1 cellular context compared by ENCODE assay signal in the genomic region with DNA sequence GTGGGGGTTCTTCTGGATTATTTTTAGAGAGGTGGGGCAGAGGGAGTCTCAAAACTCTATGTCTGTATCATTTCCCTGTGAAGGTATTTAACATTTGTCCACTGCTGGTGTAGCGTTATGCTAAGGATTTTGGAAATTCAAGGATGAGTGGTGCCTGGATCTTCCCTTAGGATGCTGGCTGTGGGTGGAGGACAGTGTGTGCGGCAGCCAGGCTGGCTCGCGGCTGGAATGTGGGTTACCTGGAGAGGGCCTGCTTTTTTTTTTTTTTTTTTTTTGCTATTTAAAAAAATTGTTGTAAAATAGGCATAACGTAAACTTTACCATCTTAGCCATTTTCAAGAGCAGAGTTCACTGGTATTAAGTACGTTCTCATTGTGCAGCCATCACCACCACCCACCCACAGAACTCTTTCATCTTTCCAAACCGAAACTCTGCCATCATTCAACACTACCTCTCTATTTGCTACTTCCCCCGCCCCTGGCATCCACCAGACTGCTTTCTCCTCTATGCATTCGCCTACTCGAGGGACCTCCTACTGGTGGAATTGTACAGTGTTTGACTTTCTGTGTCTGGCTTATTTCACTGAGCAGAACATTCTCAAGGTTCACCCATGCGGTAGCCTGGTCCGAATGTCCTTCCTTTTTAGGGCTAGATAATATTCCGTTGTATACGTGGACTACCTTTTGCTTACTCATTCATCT.
TF ChIP-seq lines count a peak whose summit lies in the region.

No MANE protein-coding gene starts in this region.

TF ChIP-seq in GM12878, 131 proteins besides CTCF, POLR2A, EP300 and RAD21 (continued from another document):
- TF ChIP-seq, protein P1, sequence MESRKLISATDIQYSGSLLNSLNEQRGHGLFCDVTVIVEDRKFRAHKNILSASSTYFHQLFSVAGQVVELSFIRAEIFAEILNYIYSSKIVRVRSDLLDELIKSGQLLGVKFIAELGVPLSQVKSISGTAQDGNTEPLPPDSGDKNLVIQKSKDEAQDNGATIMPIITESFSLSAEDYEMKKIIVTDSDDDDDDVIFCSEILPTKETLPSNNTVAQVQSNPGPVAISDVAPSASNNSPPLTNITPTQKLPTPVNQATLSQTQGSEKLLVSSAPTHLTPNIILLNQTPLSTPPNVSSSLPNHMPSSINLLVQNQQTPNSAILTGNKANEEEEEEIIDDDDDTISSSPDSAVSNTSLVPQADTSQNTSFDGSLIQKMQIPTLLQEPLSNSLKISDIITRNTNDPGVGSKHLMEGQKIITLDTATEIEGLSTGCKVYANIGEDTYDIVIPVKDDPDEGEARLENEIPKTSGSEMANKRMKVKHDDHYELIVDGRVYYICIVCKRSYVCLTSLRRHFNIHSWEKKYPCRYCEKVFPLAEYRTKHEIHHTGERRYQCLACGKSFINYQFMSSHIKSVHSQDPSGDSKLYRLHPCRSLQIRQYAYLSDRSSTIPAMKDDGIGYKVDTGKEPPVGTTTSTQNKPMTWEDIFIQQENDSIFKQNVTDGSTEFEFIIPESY (IDR thresholded peaks at IDR 0.05) = no peak
